In genomic region chrX:99348256-99348655, GRCh38 we compare ENCODE assay signal across 7 cellular contexts.
"Had no signal": no experiment of that assay in that cellular context is flagged by ENCODE, and none has a peak within 500 bp of the region (broad histone marks: within the 10 kb centered on the region; RNA-seq: fewer than 3 reads in every experiment).

No MANE protein-coding gene starts in this region.

- FAIRE-seq: HepG2, K562 had no signal

- DNase-seq: IMR-90, KBM-7, KG1 had no signal

- H3K4me3 Mint-ChIP-seq: IgD-negative memory B cell had no signal

- H3K27ac ChIP-seq: HL-60 had no signal

- ATAC-seq: HepG2, K562 had no signal

- H3K27me3 Mint-ChIP-seq: IgD-negative memory B cell had no signal

- H3K4me3 ChIP-seq: K562 had no signal

- H3K36me3 Mint-ChIP-seq: IgD-negative memory B cell had no signal
